Comparison of ENCODE assay signal across 18 cellular contexts in genomic region chr9:116585896-116586295, GRCh38.
"Had no signal": no experiment of that assay in that cellular context is flagged by ENCODE, and none has a peak within 500 bp of the region (broad histone marks: within the 10 kb centered on the region; RNA-seq: fewer than 3 reads in every experiment).

No MANE protein-coding gene starts in this region.

- ATAC-seq: naive thymus-derived CD4-positive, alpha-beta T cell; sciatic nerve; stimulated activated naive B cell treated with anti-CD40 and anti-IgM and Interleukin-4, amounts not matched to agents 10 μg/mL and 1 μg/mL and 100 μg/mL, for 72 hours; stimulated activated naive CD8-positive, alpha-beta T cell treated with anti-CD3 and anti-CD28 coated beads, Interleukin-15, amount 100 ng/mL, for 72 hours had no signal

- H3K27me3 Mint-ChIP-seq: naive thymus-derived CD4-positive, alpha-beta T cell; stimulated activated naive B cell treated with anti-CD40 and anti-IgM and Interleukin-4, amounts not matched to agents 10 μg/mL and 1 μg/mL and 100 μg/mL, for 72 hours; stimulated activated naive CD8-positive, alpha-beta T cell treated with anti-CD3 and anti-CD28 coated beads, Interleukin-15, amount 100 ng/mL, for 72 hours had no signal

- H3K4me3 Mint-ChIP-seq: naive thymus-derived CD4-positive, alpha-beta T cell; stimulated activated naive B cell treated with anti-CD40 and anti-IgM and Interleukin-4, amounts not matched to agents 10 μg/mL and 1 μg/mL and 100 μg/mL, for 72 hours; stimulated activated naive CD8-positive, alpha-beta T cell treated with anti-CD3 and anti-CD28 coated beads, Interleukin-15, amount 100 ng/mL, for 72 hours had no signal

- H3K9me3 ChIP-seq: colonic mucosa, neutrophil, testis had no signal

- H3K27ac Mint-ChIP-seq: naive thymus-derived CD4-positive, alpha-beta T cell; stimulated activated naive B cell treated with anti-CD40 and anti-IgM and Interleukin-4, amounts not matched to agents 10 μg/mL and 1 μg/mL and 100 μg/mL, for 72 hours; stimulated activated naive CD8-positive, alpha-beta T cell treated with anti-CD3 and anti-CD28 coated beads, Interleukin-15, amount 100 ng/mL, for 72 hours had no signal

- DNase-seq: colonic mucosa; dermis blood vessel endothelial cell; esophagus squamous epithelium; foreskin melanocyte; head of caudate nucleus; hippocampal formation; kidney glomerular epithelial cell; mesendoderm; naive thymus-derived CD4-positive, alpha-beta T cell; posterior cingulate gyrus; stimulated activated CD4-positive, alpha-beta T cell treated with anti-CD3 and anti-CD28 coated beads, Interleukin-2, amount 100 ng/mL, for 24 hours; stimulated activated CD4-positive, alpha-beta T cell treated with anti-CD3 and anti-CD28 coated beads, Interleukin-4, amount 100 ng/mL, for 4 hours; stimulated activated naive B cell treated with anti-CD40 and anti-IgM and Interleukin-4, amounts not matched to agents 10 μg/mL and 1 μg/mL and 100 μg/mL, for 72 hours; stimulated activated naive CD8-positive, alpha-beta T cell treated with anti-CD3 and anti-CD28 coated beads, Interleukin-15, amount 100 ng/mL, for 72 hours; testis had no signal

- H3K4me1 Mint-ChIP-seq: stimulated activated naive B cell treated with anti-CD40 and anti-IgM and Interleukin-4, amounts not matched to agents 10 μg/mL and 1 μg/mL and 100 μg/mL, for 72 hours; stimulated activated naive CD8-positive, alpha-beta T cell treated with anti-CD3 and anti-CD28 coated beads, Interleukin-15, amount 100 ng/mL, for 72 hours had no signal

- FAIRE-seq: islet of Langerhans had no signal
